1 cellular context compared by ENCODE assay signal in the genomic region with DNA sequence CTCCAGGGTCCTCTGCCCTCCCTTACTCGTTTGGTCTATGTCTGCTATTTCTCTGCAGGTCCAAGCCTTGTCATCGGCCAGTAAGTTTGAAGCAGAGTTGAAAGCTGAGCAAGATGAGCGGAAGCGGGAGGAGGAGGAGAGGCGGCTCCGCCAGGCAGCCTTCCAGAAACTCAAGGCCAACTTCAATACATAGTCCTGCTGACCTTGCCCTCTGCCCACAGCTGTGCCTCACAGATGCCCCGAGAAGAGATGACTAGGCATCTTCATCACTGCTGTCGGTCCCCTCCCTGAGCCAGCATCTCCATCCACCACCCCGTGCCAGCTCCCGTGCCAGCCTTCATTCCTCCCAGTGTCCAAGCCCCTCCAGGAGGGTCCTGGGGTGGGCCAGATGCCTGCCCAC.
TF ChIP-seq lines count a peak whose summit lies in the region.

No MANE protein-coding gene starts in this region.

TF ChIP-seq in HepG2, 621 proteins besides CTCF, POLR2A, EP300 and RAD21:
- TF ChIP-seq JUN (CRISPR knock-in tag; IDR thresholded peaks at IDR 0.05) (no peak), HNRNPL (IDR thresholded peaks at IDR 0.05; ENCODE audit: low read depth, low read length) (0 out of 2 replicates have a peak, but pooled peaks have one; percentile 40), HNF4G (IDR thresholded peaks at IDR 0.05; ENCODE audit: borderline replicate concordance, low read depth, low read length) (no peak), HNF4G (CRISPR knock-in tag; IDR thresholded peaks at IDR 0.05; ENCODE audit: borderline replicate concordance, low read depth) (no peak), MBD4 (IDR thresholded peaks at IDR 0.05; ENCODE audit: borderline replicate concordance, low read length) (no peak), GABPB1 (CRISPR knock-in tag; IDR thresholded peaks at IDR 0.05) (no peak), ZNF75D (CRISPR knock-in tag; IDR thresholded peaks at IDR 0.05; ENCODE audit: borderline replicate concordance) (no peak), RARG (CRISPR knock-in tag; IDR thresholded peaks at IDR 0.05; ENCODE audit: low read depth) (no peak), ZNF720 (CRISPR knock-in tag; IDR thresholded peaks at IDR 0.05) (no peak), MZF1 (CRISPR knock-in tag; IDR thresholded peaks at IDR 0.05; ENCODE audit: borderline replicate concordance) (no peak), NFE2L2 (IDR thresholded peaks at IDR 0.05; ENCODE audit: low read length) (0 out of 2 replicates have a peak, but pooled peaks have one; percentile 15), MEF2D (CRISPR knock-in tag; IDR thresholded peaks at IDR 0.05) (no peak), EHMT2 (IDR thresholded peaks at IDR 0.05; ENCODE audit: borderline replicate concordance, low read depth, low read length) (no peak), TEAD3 (CRISPR knock-in tag; optimal IDR thresholded peaks at IDR 0.05; ENCODE audit: borderline replicate concordance) (peak; percentile 16), MAFF (IDR thresholded peaks at IDR 0.05; ENCODE audit: low read depth, low read length) (0 out of 2 replicates have a peak, but pooled peaks have one; percentile 16)
- TF ChIP-seq, protein P1, sequence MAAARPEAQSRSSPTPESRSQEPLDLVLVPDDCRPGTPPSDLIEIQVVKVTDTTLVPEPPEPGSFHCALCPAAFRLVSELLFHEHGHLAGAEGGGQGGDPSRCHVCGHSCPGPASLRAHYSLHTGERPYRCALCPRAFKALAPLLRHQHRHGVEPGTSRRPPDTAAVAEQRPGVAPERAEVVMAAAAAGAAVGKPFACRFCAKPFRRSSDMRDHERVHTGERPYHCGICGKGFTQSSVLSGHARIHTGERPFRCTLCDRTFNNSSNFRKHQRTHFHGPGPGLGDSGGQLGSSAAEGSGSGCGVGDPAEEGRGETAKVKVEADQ (CRISPR knock-in tag; IDR thresholded peaks at IDR 0.05; ENCODE audit: borderline replicate concordance), result no peak
- TF ChIP-seq, protein P2, sequence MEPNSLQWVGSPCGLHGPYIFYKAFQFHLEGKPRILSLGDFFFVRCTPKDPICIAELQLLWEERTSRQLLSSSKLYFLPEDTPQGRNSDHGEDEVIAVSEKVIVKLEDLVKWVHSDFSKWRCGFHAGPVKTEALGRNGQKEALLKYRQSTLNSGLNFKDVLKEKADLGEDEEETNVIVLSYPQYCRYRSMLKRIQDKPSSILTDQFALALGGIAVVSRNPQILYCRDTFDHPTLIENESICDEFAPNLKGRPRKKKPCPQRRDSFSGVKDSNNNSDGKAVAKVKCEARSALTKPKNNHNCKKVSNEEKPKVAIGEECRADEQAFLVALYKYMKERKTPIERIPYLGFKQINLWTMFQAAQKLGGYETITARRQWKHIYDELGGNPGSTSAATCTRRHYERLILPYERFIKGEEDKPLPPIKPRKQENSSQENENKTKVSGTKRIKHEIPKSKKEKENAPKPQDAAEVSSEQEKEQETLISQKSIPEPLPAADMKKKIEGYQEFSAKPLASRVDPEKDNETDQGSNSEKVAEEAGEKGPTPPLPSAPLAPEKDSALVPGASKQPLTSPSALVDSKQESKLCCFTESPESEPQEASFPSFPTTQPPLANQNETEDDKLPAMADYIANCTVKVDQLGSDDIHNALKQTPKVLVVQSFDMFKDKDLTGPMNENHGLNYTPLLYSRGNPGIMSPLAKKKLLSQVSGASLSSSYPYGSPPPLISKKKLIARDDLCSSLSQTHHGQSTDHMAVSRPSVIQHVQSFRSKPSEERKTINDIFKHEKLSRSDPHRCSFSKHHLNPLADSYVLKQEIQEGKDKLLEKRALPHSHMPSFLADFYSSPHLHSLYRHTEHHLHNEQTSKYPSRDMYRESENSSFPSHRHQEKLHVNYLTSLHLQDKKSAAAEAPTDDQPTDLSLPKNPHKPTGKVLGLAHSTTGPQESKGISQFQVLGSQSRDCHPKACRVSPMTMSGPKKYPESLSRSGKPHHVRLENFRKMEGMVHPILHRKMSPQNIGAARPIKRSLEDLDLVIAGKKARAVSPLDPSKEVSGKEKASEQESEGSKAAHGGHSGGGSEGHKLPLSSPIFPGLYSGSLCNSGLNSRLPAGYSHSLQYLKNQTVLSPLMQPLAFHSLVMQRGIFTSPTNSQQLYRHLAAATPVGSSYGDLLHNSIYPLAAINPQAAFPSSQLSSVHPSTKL (CRISPR knock-in tag; IDR thresholded peaks at IDR 0.05), result 0 out of 2 replicates have a peak, but pooled peaks have one; percentile 15
- TF ChIP-seq, protein P3, sequence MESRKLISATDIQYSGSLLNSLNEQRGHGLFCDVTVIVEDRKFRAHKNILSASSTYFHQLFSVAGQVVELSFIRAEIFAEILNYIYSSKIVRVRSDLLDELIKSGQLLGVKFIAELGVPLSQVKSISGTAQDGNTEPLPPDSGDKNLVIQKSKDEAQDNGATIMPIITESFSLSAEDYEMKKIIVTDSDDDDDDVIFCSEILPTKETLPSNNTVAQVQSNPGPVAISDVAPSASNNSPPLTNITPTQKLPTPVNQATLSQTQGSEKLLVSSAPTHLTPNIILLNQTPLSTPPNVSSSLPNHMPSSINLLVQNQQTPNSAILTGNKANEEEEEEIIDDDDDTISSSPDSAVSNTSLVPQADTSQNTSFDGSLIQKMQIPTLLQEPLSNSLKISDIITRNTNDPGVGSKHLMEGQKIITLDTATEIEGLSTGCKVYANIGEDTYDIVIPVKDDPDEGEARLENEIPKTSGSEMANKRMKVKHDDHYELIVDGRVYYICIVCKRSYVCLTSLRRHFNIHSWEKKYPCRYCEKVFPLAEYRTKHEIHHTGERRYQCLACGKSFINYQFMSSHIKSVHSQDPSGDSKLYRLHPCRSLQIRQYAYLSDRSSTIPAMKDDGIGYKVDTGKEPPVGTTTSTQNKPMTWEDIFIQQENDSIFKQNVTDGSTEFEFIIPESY (CRISPR knock-in tag; IDR thresholded peaks at IDR 0.05), result peak; percentile 83
- TF ChIP-seq, protein P4, sequence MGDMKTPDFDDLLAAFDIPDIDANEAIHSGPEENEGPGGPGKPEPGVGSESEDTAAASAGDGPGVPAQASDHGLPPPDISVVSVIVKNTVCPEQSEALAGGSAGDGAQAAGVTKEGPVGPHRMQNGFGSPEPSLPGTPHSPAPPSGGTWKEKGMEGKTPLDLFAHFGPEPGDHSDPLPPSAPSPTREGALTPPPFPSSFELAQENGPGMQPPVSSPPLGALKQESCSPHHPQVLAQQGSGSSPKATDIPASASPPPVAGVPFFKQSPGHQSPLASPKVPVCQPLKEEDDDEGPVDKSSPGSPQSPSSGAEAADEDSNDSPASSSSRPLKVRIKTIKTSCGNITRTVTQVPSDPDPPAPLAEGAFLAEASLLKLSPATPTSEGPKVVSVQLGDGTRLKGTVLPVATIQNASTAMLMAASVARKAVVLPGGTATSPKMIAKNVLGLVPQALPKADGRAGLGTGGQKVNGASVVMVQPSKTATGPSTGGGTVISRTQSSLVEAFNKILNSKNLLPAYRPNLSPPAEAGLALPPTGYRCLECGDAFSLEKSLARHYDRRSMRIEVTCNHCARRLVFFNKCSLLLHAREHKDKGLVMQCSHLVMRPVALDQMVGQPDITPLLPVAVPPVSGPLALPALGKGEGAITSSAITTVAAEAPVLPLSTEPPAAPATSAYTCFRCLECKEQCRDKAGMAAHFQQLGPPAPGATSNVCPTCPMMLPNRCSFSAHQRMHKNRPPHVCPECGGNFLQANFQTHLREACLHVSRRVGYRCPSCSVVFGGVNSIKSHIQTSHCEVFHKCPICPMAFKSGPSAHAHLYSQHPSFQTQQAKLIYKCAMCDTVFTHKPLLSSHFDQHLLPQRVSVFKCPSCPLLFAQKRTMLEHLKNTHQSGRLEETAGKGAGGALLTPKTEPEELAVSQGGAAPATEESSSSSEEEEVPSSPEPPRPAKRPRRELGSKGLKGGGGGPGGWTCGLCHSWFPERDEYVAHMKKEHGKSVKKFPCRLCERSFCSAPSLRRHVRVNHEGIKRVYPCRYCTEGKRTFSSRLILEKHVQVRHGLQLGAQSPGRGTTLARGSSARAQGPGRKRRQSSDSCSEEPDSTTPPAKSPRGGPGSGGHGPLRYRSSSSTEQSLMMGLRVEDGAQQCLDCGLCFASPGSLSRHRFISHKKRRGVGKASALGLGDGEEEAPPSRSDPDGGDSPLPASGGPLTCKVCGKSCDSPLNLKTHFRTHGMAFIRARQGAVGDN (CRISPR knock-in tag; IDR thresholded peaks at IDR 0.05), result 0 out of 2 replicates have a peak, but pooled peaks have one; percentile 10
TF ChIP-seq in HepG2: peak in this region for 7.
